1 cellular context compared by ENCODE assay signal in genomic region chr11:94602430-94603372, GRCh38.
TF ChIP-seq lines count a peak whose summit lies in the region.

No MANE protein-coding gene starts in this region.

TF ChIP-seq in liver, 16 proteins besides CTCF, POLR2A, EP300 and RAD21 (continued from another document):
- TF ChIP-seq ZBTB33 (IDR thresholded peaks at IDR 0.05), result no peak
- peak; percentile 74 for TF ChIP-seq SP1 (IDR thresholded peaks at IDR 0.05)
